In the genomic region with DNA sequence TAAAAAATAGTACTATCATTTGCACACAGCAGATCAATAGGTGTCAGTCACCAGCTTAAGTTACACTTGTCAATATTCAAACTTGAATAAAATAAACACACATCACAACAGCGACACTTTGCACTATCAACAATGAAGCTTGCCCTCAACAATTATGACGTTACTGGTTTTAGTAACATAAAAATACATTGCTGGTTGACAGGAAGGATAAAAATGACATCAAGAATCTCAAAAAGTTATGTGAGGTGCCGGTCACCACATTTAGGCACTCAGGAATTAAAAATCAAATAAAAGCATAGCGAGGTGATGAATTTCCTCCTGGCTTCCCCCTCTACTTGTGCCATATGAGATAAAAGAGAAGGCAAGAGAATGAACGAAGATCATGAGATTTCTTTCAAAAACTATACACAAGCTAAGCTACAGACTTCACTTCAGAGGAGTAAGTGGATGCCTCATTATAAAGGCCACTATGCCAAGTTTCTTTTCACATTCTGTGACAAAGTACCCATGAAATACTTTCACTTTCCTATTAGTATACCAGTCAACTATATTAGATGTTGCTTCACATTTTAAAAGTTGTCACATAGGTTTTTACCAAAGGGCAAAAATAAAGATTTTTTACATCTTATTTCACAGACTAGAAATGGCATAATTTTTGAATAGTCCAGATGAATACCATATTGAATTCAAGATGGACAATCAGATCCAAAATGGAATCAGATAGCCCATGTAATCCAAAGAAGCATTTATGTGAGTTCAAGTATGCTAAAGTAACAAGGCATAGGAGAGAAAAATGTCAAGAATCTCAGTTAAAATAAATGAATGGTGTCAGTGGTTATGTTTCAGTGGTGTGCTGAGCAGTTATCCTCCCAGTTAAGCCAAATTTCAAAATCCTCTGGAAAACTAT, we compare ENCODE assay signal across 15 cellular contexts. TPM values are rescaled to one million over a fixed set of nuclear protein-coding genes. Genes with fewer than 3 reads are reported as not detected.
DNase-seq lines count a peak whose midpoint lies in the region; ATAC-seq and TF ChIP-seq lines count a peak whose summit lies in the region.
"Had no signal": no experiment of that assay in that cellular context is flagged by ENCODE, and none has a peak within 500 bp of the region (broad histone marks: within the 10 kb centered on the region; RNA-seq: fewer than 3 reads in every experiment).

No MANE protein-coding gene starts in this region.

- H3K4me3 Mint-ChIP-seq in CD8-positive, alpha-beta memory T cell, result peak overlapping the region in 1 of 7 donors; percentile 57
- H3K4me3 Mint-ChIP-seq in HFFc6 (peak overlapping the region; percentile 96), mesothelial cell of epicardium (no peak overlapping the region)
- H3K4me3 Mint-ChIP-seq: H9 had no signal

- no peaks in the 10 kb centered on the region for H3K9me3 ChIP-seq in CD8-positive, alpha-beta memory T cell (ENCODE audit: low read length)
- H3K9me3 ChIP-seq: prostate gland, vagina had no signal

- peaks cover 0 to 4% (median 0%) of the 10 kb centered on the region in 3 donors for H3K36me3 Mint-ChIP-seq in CD8-positive, alpha-beta memory T cell
- H3K36me3 Mint-ChIP-seq in HFFc6 (ENCODE audit: low read depth) (peaks cover 32% of the 10 kb centered on the region), mesothelial cell of epicardium (no peaks in the 10 kb centered on the region)

- CTCF ChIA-PET in CD8-positive, alpha-beta memory T cell (lab: Charles Lee), result interaction anchor here (1.1 to 3.7 kb wide), 4 partner anchors 79 to 115 kb away, joined by 3 to 48 read pairs (median 4); no protein-coding TSS in a partner anchor

- ATAC-seq in HG02798 (IDR thresholded peaks at IDR 0.05; ENCODE audit: poor library complexity, unreplicated experiment) (no peak), HG03175 (IDR thresholded peaks at IDR 0.05; ENCODE audit: unreplicated experiment) (no peak)

- H3K4me1 Mint-ChIP-seq in CD8-positive, alpha-beta memory T cell, result peaks cover 24 to 46% (median 37%) of the 10 kb centered on the region in 3 donors
- H3K4me1 Mint-ChIP-seq in HFFc6 (ENCODE audit: low read depth) (peaks cover 49% of the 10 kb centered on the region), mesothelial cell of epicardium (peaks cover 26% of the 10 kb centered on the region)

- POLR2A ChIA-PET in CD8-positive, alpha-beta memory T cell (lab: Charles Lee), result no interaction called here

- no peaks in the 10 kb centered on the region for H3K27me3 ChIP-seq in CD8-positive, alpha-beta memory T cell (ENCODE audit: insufficient read depth, low read length, poor library complexity, severe bottlenecking)
- H3K27me3 ChIP-seq: vagina had no signal

- H3K4me3 ChIP-seq in CD8-positive, alpha-beta memory T cell (ENCODE audit: low read length), result no peak overlapping the region
- H3K4me3 ChIP-seq: prostate gland, vagina had no signal

- no peaks in the 10 kb centered on the region for H3K9me3 Mint-ChIP-seq in CD8-positive, alpha-beta memory T cell
- H3K9me3 Mint-ChIP-seq in HFFc6 (no peaks in the 10 kb centered on the region), mesothelial cell of epicardium (no peaks in the 10 kb centered on the region)
- H3K9me3 Mint-ChIP-seq: H9 had no signal

- no peak for DNase-seq in CD8-positive, alpha-beta memory T cell
- DNase-seq in HFFc6, result no peak
- peak; percentile 15 for DNase-seq in astrocyte of the hippocampus (ENCODE audit: low read depth, low spot score)
- DNase-seq in mesothelial cell of epicardium (ENCODE audit: low spot score in 2 of 2, unreplicated experiment in 2 of 2), result no peak
- no peak for DNase-seq in stimulated activated CD4-positive, alpha-beta T cell treated with anti-CD3 and anti-CD28 coated beads, Interleukin-2, amount 100 ng/mL, for 24 hours
- DNase-seq in SHP77 treated with DMSO at 0.1 percent for 48 hours (lab: John Stamatoyannopoulos, UW), result no peak
- DNase-seq: amygdala, H9, kidney, NCI-H1417 had no signal

- no peaks in the 10 kb centered on the region for H3K36me3 ChIP-seq in CD8-positive, alpha-beta memory T cell (ENCODE audit: insufficient read depth, low read length)
- H3K36me3 ChIP-seq: prostate gland, vagina had no signal

- TF ChIP-seq CTCF in HFFc6 (IDR thresholded peaks at IDR 0.05) (no peak), mesothelial cell of epicardium (IDR thresholded peaks at IDR 0.05; ENCODE audit: unreplicated experiment) (no peak)

- peaks cover 24% of the 10 kb centered on the region for H3K4me1 ChIP-seq in CD8-positive, alpha-beta memory T cell (ENCODE audit: insufficient read depth, low read length)
- H3K4me1 ChIP-seq: prostate gland had no signal

- H3K27me3 Mint-ChIP-seq in CD8-positive, alpha-beta memory T cell, result peaks cover 0 to 6% of the 10 kb centered on the region in 2 donors
- H3K27me3 Mint-ChIP-seq in HFFc6 (ENCODE audit: insufficient read depth), result peaks cover 3% of the 10 kb centered on the region
- H3K27me3 Mint-ChIP-seq in mesothelial cell of epicardium (ENCODE audit: low read depth), result no peaks in the 10 kb centered on the region

- peak overlapping the region; percentile 48 for H3K27ac ChIP-seq in CD8-positive, alpha-beta memory T cell (ENCODE audit: low read depth, low read length)
- H3K27ac ChIP-seq: epithelial cell of prostate, prostate gland, vagina had no signal

- H3K27ac Mint-ChIP-seq in CD8-positive, alpha-beta memory T cell, result peak overlapping the region in 2 of 8 donors; percentile 51 to 54
- H3K27ac Mint-ChIP-seq in HFFc6, result peak overlapping the region; percentile 55; the same call in 1 of the 2 replicates
- H3K27ac Mint-ChIP-seq in mesothelial cell of epicardium, result peak overlapping the region; percentile 50
- H3K27ac Mint-ChIP-seq: H9 had no signal

RNA-seq across cellular contexts. Expression of a gene that starts 3.6 kb away (rescaled TPM):
- total RNA-seq in CD8-positive, alpha-beta memory T cell, result 10 to 100 TPM; 27.4 to 28.1 TPM
- polyA plus RNA-seq in CD8-positive, alpha-beta memory T cell, result 6.7 TPM
- 100 to 1,000 TPM; 109 to 154 (median 119) TPM for total RNA-seq in HFFc6 (2021; fragmentation: NEBNext Ultra II Directional; extraction: Animal tissue kit (Norgen Biotek cat#: 25700))
- total RNA-seq in mesothelial cell of epicardium, result 21.9 to 23.3 TPM (median 22.5 TPM) in 3 replicates
